Comparison of ENCODE assay signal across 1 cellular context in the genomic region with DNA sequence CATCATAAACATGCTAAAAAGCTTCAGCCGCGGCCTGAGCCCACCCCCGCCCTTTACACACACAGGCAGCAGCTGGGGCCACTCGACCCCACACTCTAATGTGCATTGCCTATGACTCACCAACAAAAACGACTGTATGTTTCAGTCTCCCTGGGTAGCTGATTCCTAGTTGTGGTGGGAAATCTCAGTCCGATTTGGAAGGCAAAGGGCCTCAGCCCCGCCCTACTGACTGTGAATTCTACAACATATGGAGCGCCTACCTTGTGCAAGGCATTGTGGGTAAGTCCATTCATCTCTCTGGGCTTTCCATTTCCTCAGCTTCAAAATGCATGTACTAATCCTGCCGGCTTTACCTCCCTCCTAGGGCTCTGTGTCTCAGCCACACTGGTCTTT.
TF ChIP-seq lines count a peak whose summit lies in the region.

No MANE protein-coding gene starts in this region.

TF ChIP-seq in HCT116, 20 proteins besides CTCF, POLR2A, EP300 and RAD21 (continued from another document):
- TF ChIP-seq, protein P1, sequence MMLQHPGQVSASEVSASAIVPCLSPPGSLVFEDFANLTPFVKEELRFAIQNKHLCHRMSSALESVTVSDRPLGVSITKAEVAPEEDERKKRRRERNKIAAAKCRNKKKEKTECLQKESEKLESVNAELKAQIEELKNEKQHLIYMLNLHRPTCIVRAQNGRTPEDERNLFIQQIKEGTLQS (IDR thresholded peaks at IDR 0.05) = no peak
- TF ChIP-seq SIN3A (IDR thresholded peaks at IDR 0.05; ENCODE audit: low read depth) (no peak), YY1 (IDR thresholded peaks at IDR 0.05; ENCODE audit: extremely low read depth, insufficient replicate concordance, low read depth, low read length) (no peak), EGR1 (IDR thresholded peaks at IDR 0.05; ENCODE audit: low read depth) (no peak), POLR2AphosphoS5 (IDR thresholded peaks at IDR 0.05; ENCODE audit: low read depth, low read length) (no peak), SRF (IDR thresholded peaks at IDR 0.05; ENCODE audit: low read depth) (no peak), TCF7L2 (IDR thresholded peaks at IDR 0.05; ENCODE audit: borderline replicate concordance, extremely low read depth, insufficient read depth, insufficient read length) (no peak), ELF1 (IDR thresholded peaks at IDR 0.05; ENCODE audit: borderline replicate concordance, low read depth) (no peak)
